ENCODE assay signal across 2 cellular contexts in genomic region chr6:125942677-125943527, GRCh38.
TF ChIP-seq lines count a peak whose summit lies in the region.

No MANE protein-coding gene starts in this region.

TF ChIP-seq in A549, 52 proteins besides CTCF, POLR2A, EP300 and RAD21 (continued from another document):
- no peak for TF ChIP-seq BHLHE40 (IDR thresholded peaks at IDR 0.05; ENCODE audit: low read depth, low read length)
- TF ChIP-seq, protein P1, sequence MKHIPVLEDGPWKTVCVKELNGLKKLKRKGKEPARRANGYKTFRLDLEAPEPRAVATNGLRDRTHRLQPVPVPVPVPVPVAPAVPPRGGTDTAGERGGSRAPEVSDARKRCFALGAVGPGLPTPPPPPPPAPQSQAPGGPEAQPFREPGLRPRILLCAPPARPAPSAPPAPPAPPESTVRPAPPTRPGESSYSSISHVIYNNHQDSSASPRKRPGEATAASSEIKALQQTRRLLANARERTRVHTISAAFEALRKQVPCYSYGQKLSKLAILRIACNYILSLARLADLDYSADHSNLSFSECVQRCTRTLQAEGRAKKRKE (CRISPR knock-in tag; IDR thresholded peaks at IDR 0.05; ENCODE audit: low read depth): no peak
- no peak for TF ChIP-seq HEYL (CRISPR knock-in tag; IDR thresholded peaks at IDR 0.05)
- no peak for TF ChIP-seq POLR2AphosphoS2 (conservative IDR thresholded peaks at IDR 0.05; ENCODE audit: low read length)
- no peak for TF ChIP-seq NFE2L2 (conservative IDR thresholded peaks at IDR 0.05; ENCODE audit: low read length)
- TF ChIP-seq FOSL2 (IDR thresholded peaks at IDR 0.05): no peak
- peak; percentile 68 for TF ChIP-seq FOSL2 (CRISPR knock-in tag; IDR thresholded peaks at IDR 0.05)
- TF ChIP-seq HMGXB4 (CRISPR knock-in tag; IDR thresholded peaks at IDR 0.05; ENCODE audit: borderline replicate concordance): no peak
- TF ChIP-seq HDAC2 (IDR thresholded peaks at IDR 0.05): no peak
- no peak for TF ChIP-seq JUN (IDR thresholded peaks at IDR 0.05)
- TF ChIP-seq, protein P2, sequence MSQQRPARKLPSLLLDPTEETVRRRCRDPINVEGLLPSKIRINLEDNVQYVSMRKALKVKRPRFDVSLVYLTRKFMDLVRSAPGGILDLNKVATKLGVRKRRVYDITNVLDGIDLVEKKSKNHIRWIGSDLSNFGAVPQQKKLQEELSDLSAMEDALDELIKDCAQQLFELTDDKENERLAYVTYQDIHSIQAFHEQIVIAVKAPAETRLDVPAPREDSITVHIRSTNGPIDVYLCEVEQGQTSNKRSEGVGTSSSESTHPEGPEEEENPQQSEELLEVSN (IDR thresholded peaks at IDR 0.05; ENCODE audit: borderline replicate concordance, low read depth): no peak

TF ChIP-seq in SK-N-SH treated with all-trans-retinoic acid at 6 μM for 48 hours, 23 proteins besides CTCF, POLR2A, EP300 and RAD21 (continued from another document):
- TF ChIP-seq, protein P3, sequence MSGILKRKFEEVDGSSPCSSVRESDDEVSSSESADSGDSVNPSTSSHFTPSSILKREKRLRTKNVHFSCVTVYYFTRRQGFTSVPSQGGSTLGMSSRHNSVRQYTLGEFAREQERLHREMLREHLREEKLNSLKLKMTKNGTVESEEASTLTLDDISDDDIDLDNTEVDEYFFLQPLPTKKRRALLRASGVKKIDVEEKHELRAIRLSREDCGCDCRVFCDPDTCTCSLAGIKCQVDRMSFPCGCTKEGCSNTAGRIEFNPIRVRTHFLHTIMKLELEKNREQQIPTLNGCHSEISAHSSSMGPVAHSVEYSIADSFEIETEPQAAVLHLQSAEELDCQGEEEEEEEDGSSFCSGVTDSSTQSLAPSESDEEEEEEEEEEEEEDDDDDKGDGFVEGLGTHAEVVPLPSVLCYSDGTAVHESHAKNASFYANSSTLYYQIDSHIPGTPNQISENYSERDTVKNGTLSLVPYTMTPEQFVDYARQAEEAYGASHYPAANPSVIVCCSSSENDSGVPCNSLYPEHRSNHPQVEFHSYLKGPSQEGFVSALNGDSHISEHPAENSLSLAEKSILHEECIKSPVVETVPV (CRISPR knock-in tag; IDR thresholded peaks at IDR 0.05): no peak
